In the genomic region with DNA sequence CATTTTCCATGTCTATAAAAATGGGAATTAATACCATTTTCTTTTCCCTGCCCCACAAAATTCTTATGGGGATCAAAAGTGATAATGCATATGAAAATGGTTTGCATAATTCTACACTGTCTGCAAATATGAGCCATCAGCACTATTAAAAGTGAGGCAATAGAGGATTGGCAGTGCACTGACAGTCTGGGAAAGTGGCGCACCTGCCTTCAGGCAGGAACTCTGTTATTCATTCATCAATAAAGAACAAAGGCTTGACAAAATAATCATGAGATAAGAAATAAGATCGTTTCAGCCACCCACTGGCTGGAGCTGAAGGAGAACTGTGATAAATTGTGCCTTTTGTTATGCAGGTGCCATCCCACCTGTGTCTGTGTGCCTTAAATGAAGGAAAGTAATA, we compare ENCODE assay signal across 21 cellular contexts.
"Had no signal": no experiment of that assay in that cellular context is flagged by ENCODE, and none has a peak within 500 bp of the region (broad histone marks: within the 10 kb centered on the region; RNA-seq: fewer than 3 reads in every experiment).

No MANE protein-coding gene starts in this region.

- H3K4me3 ChIP-seq: breast epithelium, coronary artery, lower lobe of right lung, right lobe of liver, smooth muscle cell, stomach had no signal

- H3K36me3 ChIP-seq: breast epithelium, lower lobe of right lung, neutrophil, right lobe of liver, stomach had no signal

- DNase-seq: activated CD4-positive, alpha-beta T cell treated with anti-CD3 and anti-CD28 coated beads, Interleukin-2, amount 10 ng/mL, durations not matched to agents 7 days and 5 days; activated CD8-positive, alpha-beta T cell treated with anti-CD3 and anti-CD28 coated beads, Interleukin-2, amount 10 ng/mL, durations not matched to agents 7 days and 5 days; activated effector memory CD4-positive, alpha-beta T cell treated with Interleukin-2 at 50 U/mL for 16 hours; activated naive CD4-positive, alpha-beta T cell treated with anti-CD3 and anti-CD28 coated beads, Interleukin-2, amount 10 ng/mL, durations not matched to agents 7 days and 5 days; activated T-cell treated with anti-CD3 and anti-CD28 coated beads, Interleukin-2, amount 50 U/mL, for 24 hours; aorta; erythroblast; foreskin melanocyte; hypothalamus; islet precursor cell; lower lobe of right lung; natural killer cell; right lobe of liver; stimulated activated CD4-positive, alpha-beta T cell treated with anti-CD3 and anti-CD28 coated beads, Interleukin-4, amount 100 ng/mL, for 1 hour; stomach had no signal

- H3K9ac ChIP-seq: parathyroid adenoma had no signal

- H2AFZ ChIP-seq: parathyroid adenoma had no signal

- H3K27ac ChIP-seq: breast epithelium, coronary artery, lower lobe of right lung, neutrophil, parathyroid adenoma, right lobe of liver, stomach had no signal

- H3K27me3 ChIP-seq: breast epithelium, neutrophil, right lobe of liver, stomach had no signal

- ATAC-seq: activated CD4-positive, CD25-positive, alpha-beta regulatory T cell treated with anti-CD3 and anti-CD28 coated beads, Interleukin-2, amount 50 U/mL, for 24 hours; activated CD8-positive, alpha-beta T cell treated with anti-CD3 and anti-CD28 coated beads, Interleukin-2, amount 10 ng/mL, durations not matched to agents 7 days and 5 days; lower lobe of right lung; natural killer cell; right lobe of liver had no signal

- H3K4me2 ChIP-seq: smooth muscle cell had no signal

- H3K9me3 ChIP-seq: breast epithelium, lower lobe of right lung, neutrophil, right lobe of liver, stomach had no signal

- H3K4me1 ChIP-seq: breast epithelium, lower lobe of right lung, parathyroid adenoma, right lobe of liver had no signal

- H3K79me2 ChIP-seq: parathyroid adenoma had no signal
